Comparison of ENCODE assay signal across 31 cellular contexts in genomic region chr9:136589766-136590740, GRCh38. TPM values are rescaled to one million over a fixed set of nuclear protein-coding genes. Genes with fewer than 3 reads are reported as not detected.
DNase-seq lines count a peak whose midpoint lies in the region; ATAC-seq lines count a peak whose summit lies in the region.
"Had no signal": no experiment of that assay in that cellular context is flagged by ENCODE, and none has a peak within 500 bp of the region (broad histone marks: within the 10 kb centered on the region; RNA-seq: fewer than 3 reads in every experiment).

No MANE protein-coding gene starts in this region.

- H3K4me3 Mint-ChIP-seq in dendritic cell treated with granulocyte-macrophage colony-stimulating factor and Interleukin-4, amounts not matched to agents 40 ng/mL and 50 ng/mL, for 4 days: no peak overlapping the region
- H3K4me3 Mint-ChIP-seq: activated CD4-positive, alpha-beta T cell treated with anti-CD3 and anti-CD28 coated beads for 36 hours; activated naive CD8-positive, alpha-beta T cell had no signal

- no peak for DNase-seq in left lobe of liver (ENCODE audit: low spot score)
- no peak for DNase-seq in substantia nigra (lab: John Stamatoyannopoulos, UW)
- DNase-seq in NCI-H1436 (lab: John Stamatoyannopoulos, UW): no peak
- DNase-seq in HPDE6-E6E7 (ENCODE audit: extremely low spot score): no peak
- DNase-seq: activated CD4-positive, alpha-beta T cell treated with anti-CD3 and anti-CD28 coated beads for 36 hours; activated CD8-positive, alpha-beta memory T cell treated with anti-CD3 and anti-CD28 coated beads for 24 hours; activated effector memory CD4-positive, alpha-beta T cell treated with anti-CD3 and anti-CD28 coated beads, Interleukin-2, amount 50 U/mL, for 16 hours; C1 segment of cervical spinal cord; colonic mucosa; DMS153; foreskin fibroblast; H7; Kasumi-1; NCI-H146; NCI-H2107; NCI-H748 treated with DMSO at 0.1 percent for 48 hours; SIG-M5; sigmoid colon; stimulated activated CD4-positive, alpha-beta T cell treated with anti-CD3 and anti-CD28 coated beads, Interleukin-4, amount 100 ng/mL, for 1 hour; stomach; T1000; thyroid gland had no signal

- peaks cover 73% of the 10 kb centered on the region for H3K27me3 Mint-ChIP-seq in dendritic cell treated with granulocyte-macrophage colony-stimulating factor and Interleukin-4, amounts not matched to agents 40 ng/mL and 50 ng/mL, for 4 days
- H3K27me3 Mint-ChIP-seq: activated CD4-positive, alpha-beta T cell treated with anti-CD3 and anti-CD28 coated beads for 36 hours; activated naive CD8-positive, alpha-beta T cell had no signal

- intact Hi-C loops in dendritic cell treated with granulocyte-macrophage colony-stimulating factor and Interleukin-4, amounts not matched to agents 40 ng/mL and 50 ng/mL, for 4 days (cut with micrococcal nuclease): no loop called here

- H3K9me3 Mint-ChIP-seq in dendritic cell treated with granulocyte-macrophage colony-stimulating factor and Interleukin-4, amounts not matched to agents 40 ng/mL and 50 ng/mL, for 4 days: no peaks in the 10 kb centered on the region

- H3K36me3 ChIP-seq in KOPT-K1 (ENCODE audit: insufficient read depth, low read length): no peaks in the 10 kb centered on the region
- H3K36me3 ChIP-seq: cardiac muscle cell, colonic mucosa, sigmoid colon, stomach, thyroid gland had no signal

- peak overlapping the region; percentile 100 for H3K27ac ChIP-seq in KOPT-K1 (ENCODE audit: low read depth, low read length, poor library complexity, severe bottlenecking)
- peak overlapping the region; percentile 38 for H3K27ac ChIP-seq in substantia nigra (ENCODE audit: low read depth, low read length, poor library complexity, severe bottlenecking)
- H3K27ac ChIP-seq: cardiac muscle cell, colonic mucosa, HL-60, sigmoid colon, stomach, thyroid gland, VCaP had no signal

- ATAC-seq in left lobe of liver (peak; percentile 15), HG03039 (IDR thresholded peaks at IDR 0.05; ENCODE audit: unreplicated experiment) (no peak)
- ATAC-seq: activated CD4-positive, alpha-beta T cell treated with anti-CD3 and anti-CD28 coated beads for 36 hours; Panc1 had no signal

- peak overlapping the region; percentile 41 for H3K27ac Mint-ChIP-seq in dendritic cell treated with granulocyte-macrophage colony-stimulating factor and Interleukin-4, amounts not matched to agents 40 ng/mL and 50 ng/mL, for 4 days
- H3K27ac Mint-ChIP-seq: activated CD4-positive, alpha-beta T cell treated with anti-CD3 and anti-CD28 coated beads for 36 hours; activated naive CD8-positive, alpha-beta T cell; progenitor cell of endocrine pancreas had no signal

- no peaks in the 10 kb centered on the region for H3K36me3 Mint-ChIP-seq in dendritic cell treated with granulocyte-macrophage colony-stimulating factor and Interleukin-4, amounts not matched to agents 40 ng/mL and 50 ng/mL, for 4 days (ENCODE audit: low read depth)
- H3K36me3 Mint-ChIP-seq: activated naive CD8-positive, alpha-beta T cell had no signal

- no peaks in the 10 kb centered on the region for H3K9me3 ChIP-seq in KOPT-K1 (ENCODE audit: insufficient read depth, low read length, poor library complexity, severe bottlenecking)
- H3K9me3 ChIP-seq: colonic mucosa, sigmoid colon, stomach, thyroid gland had no signal

- H3K4me1 Mint-ChIP-seq in dendritic cell treated with granulocyte-macrophage colony-stimulating factor and Interleukin-4, amounts not matched to agents 40 ng/mL and 50 ng/mL, for 4 days (ENCODE audit: low read depth): peaks cover 57% of the 10 kb centered on the region

RNA-seq across cellular contexts. Expression of gene NOTCH1, which starts 44.2 kb away (rescaled TPM):
- 31.9 TPM for total RNA-seq in left lobe of liver
